ENCODE assay signal across 8 cellular contexts in the genomic region with DNA sequence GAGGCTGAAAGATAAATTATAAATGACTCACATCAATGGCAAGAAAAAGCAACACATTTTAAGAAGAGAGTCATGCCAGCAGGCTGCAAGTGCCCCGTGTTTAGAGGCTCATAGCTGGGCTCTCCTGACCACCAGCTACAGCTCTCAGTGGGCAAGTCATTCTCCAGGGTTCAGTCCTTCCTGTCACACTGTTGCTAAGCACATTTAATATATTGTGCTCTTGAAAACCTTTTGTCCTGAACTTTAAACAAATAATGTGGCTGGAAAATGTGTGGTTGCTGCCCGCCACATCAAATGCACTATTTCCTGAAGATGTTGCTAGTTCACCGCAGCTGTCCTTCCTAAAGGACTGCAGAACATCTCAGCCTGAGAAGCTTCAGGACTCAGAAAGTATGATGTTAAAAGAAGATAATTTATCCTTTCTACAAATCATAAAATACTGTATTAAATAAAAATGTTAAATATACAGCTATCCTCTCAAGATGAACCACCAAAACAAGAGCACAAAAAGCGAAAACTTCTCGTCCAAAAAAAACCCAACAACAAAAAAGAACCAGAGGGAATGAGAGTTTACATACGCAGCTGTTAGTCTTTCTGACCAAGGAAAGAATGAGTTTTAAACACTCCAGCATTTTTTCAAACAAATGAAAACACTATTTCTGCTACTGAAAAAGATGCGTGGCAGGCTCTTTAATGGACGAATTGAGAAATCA. TPM values are rescaled to one million over a fixed set of nuclear protein-coding genes. Genes with fewer than 3 reads are reported as not detected.
DNase-seq lines count a peak whose midpoint lies in the region; ATAC-seq, FAIRE-seq and TF ChIP-seq lines count a peak whose summit lies in the region.

No MANE protein-coding gene starts in this region.

- H3K4me3 ChIP-seq in AG10803 (ENCODE audit: low read length) (peak overlapping the region; percentile 67), astrocyte (ENCODE audit: insufficient read depth, low read depth, low read length) (peak overlapping the region; percentile 83)

- no peaks in the 10 kb centered on the region for H3K4me1 Mint-ChIP-seq in astrocyte (ENCODE audit: low read depth, unreplicated experiment)

- H3K9ac ChIP-seq in astrocyte (ENCODE audit: low read length) = peak overlapping the region; percentile 89

- ATAC-seq in GM18517 (IDR thresholded peaks at IDR 0.05; ENCODE audit: unreplicated experiment) = peak; percentile 43
- ATAC-seq in HG03103 (IDR thresholded peaks at IDR 0.05; ENCODE audit: low read depth, unreplicated experiment) = peak; percentile 32

- peak overlapping the region; percentile 62 for H3K27ac Mint-ChIP-seq in astrocyte (ENCODE audit: unreplicated experiment)

- DNase-seq in AG10803 (ENCODE audit: low read depth) (peak; percentile 35), RCC 7860 (ENCODE audit: low spot score) (peak; percentile 16), astrocyte (ENCODE audit: low read depth) (peak; percentile 23), kidney glomerular epithelial cell (lab: John Stamatoyannopoulos, UW) (peak; percentile 67), epidermal melanocyte (ENCODE audit: insufficient read length, low spot score) (no peak)
- peak; percentile 9 for DNase-seq in stimulated activated CD8-positive, alpha-beta memory T cell treated with anti-CD3 and anti-CD28 coated beads, Interleukin-4, amount 100 ng/mL, for 24 hours (ENCODE audit: low read depth)

- H3K27ac ChIP-seq in astrocyte (ENCODE audit: low read depth, low read length) = peak overlapping the region; percentile 64

- no peak for TF ChIP-seq CTCF in AG10803 (conservative IDR thresholded peaks at IDR 0.05; ENCODE audit: low read length)
- TF ChIP-seq CTCF in astrocyte (IDR thresholded peaks at IDR 0.05; ENCODE audit: insufficient read depth, low read depth, low read length) = no peak

- H3K4me2 ChIP-seq in astrocyte (ENCODE audit: low read length) = peak overlapping the region; percentile 96

- peaks cover 11% of the 10 kb centered on the region for H4K20me1 ChIP-seq in astrocyte (ENCODE audit: insufficient read depth, low read length)

- H3K9me3 Mint-ChIP-seq in astrocyte (ENCODE audit: unreplicated experiment) = no peaks in the 10 kb centered on the region

- H3K4me3 Mint-ChIP-seq in astrocyte (ENCODE audit: unreplicated experiment) = peak overlapping the region; percentile 88

- H3K9me3 ChIP-seq in astrocyte (ENCODE audit: insufficient read depth, low read depth, low read length) = no peaks in the 10 kb centered on the region

- peak overlapping the region; percentile 93 for H2AFZ ChIP-seq in astrocyte (ENCODE audit: low read depth, low read length)

- no peaks in the 10 kb centered on the region for H3K27me3 ChIP-seq in astrocyte (ENCODE audit: insufficient read depth, low read length)

- H3K36me3 ChIP-seq in astrocyte (ENCODE audit: insufficient read depth, low read length) = peaks cover 13% of the 10 kb centered on the region

- H3K36me3 Mint-ChIP-seq in astrocyte (ENCODE audit: low read depth, unreplicated experiment) = peaks cover 17% of the 10 kb centered on the region

- no peak for FAIRE-seq in RCC 7860 (lab: Jason Lieb, UNC)
- no peak for FAIRE-seq in astrocyte (lab: Jason Lieb, UNC)

- H3K79me2 ChIP-seq in astrocyte (ENCODE audit: insufficient read depth, low read length) = no peaks in the 10 kb centered on the region

- no peaks in the 10 kb centered on the region for H3K27me3 Mint-ChIP-seq in astrocyte (ENCODE audit: low read depth, unreplicated experiment)

- H3K4me1 ChIP-seq in astrocyte (ENCODE audit: insufficient read depth, low read length) = peaks cover 7% of the 10 kb centered on the region

RNA-seq across cellular contexts. Expression of gene TARS3, which starts 1.0 kb away (rescaled TPM):
- 15.7 and 16.3 TPM in 2 replicates for total RNA-seq in astrocyte
